Comparison of ENCODE assay signal across 8 cellular contexts in genomic region chr15:75203017-75203907, GRCh38. TPM values are rescaled to one million over a fixed set of nuclear protein-coding genes. Genes with fewer than 3 reads are reported as not detected.
DNase-seq lines count a peak whose midpoint lies in the region; ATAC-seq and TF ChIP-seq lines count a peak whose summit lies in the region.

No MANE protein-coding gene starts in this region.

- H3K4me3 ChIP-seq in coronary artery: peak overlapping the region; percentile 82

- peak overlapping the region; percentile 85 to 92 (median 88) for H3K4me3 Mint-ChIP-seq in naive B cell

- no peaks in the 10 kb centered on the region for H3K36me3 Mint-ChIP-seq in naive B cell

- peak overlapping the region; percentile 87 to 97 (median 96) for H3K27ac Mint-ChIP-seq in naive B cell

- TF ChIP-seq CTCF in C4-2B (conservative IDR thresholded peaks at IDR 0.05) (no peak), coronary artery (IDR thresholded peaks at IDR 0.05) (no peak)

- peaks cover 10 to 26% (median 21%) of the 10 kb centered on the region in 3 donors for H3K27me3 Mint-ChIP-seq in naive B cell

- H3K9me3 Mint-ChIP-seq in naive B cell: peaks cover 0 to 1% (median 0%) of the 10 kb centered on the region in 7 donors

- H3K27ac ChIP-seq in C4-2B (peak overlapping the region; percentile 98), coronary artery (peak overlapping the region; percentile 94 to 100)

- DNase-seq in NAMALWA (ENCODE audit: low spot score) (peak; percentile 39), coronary artery (ENCODE audit: low spot score) (no peak), naive B cell (no peak), superior temporal gyrus (ENCODE audit: extremely low spot score) (no peak), UCSD-AML1 (lab: John Stamatoyannopoulos, UW; ENCODE audit: unreplicated experiment) (no peak)

- H3K4me1 Mint-ChIP-seq in naive B cell: peaks cover 17 to 44% (median 32%) of the 10 kb centered on the region in 3 donors

- ATAC-seq in naive B cell (ENCODE audit: low read depth in 2 of 2) (no peak), GM18867 (IDR thresholded peaks at IDR 0.05; ENCODE audit: unreplicated experiment) (no peak), HG02852 (IDR thresholded peaks at IDR 0.05; ENCODE audit: unreplicated experiment) (no peak)

RNA-seq across cellular contexts. Expression of gene C15orf39, which starts 1.6 kb away (rescaled TPM):
- polyA plus RNA-seq in naive B cell (ENCODE audit: low read depth in 6 of 6): 1 to 10 TPM in 4 of 6 donors, under 1 TPM in 2; 0.40 to 3.6 (median 1.4) TPM

RNA-seq across cellular contexts. Expression of gene GOLGA6C, which starts 54.9 kb away (rescaled TPM):
- polyA plus RNA-seq in naive B cell (ENCODE audit: low read depth in 6 of 6): under 1 TPM in 1 of 6 donors, not detected in 5; 0.16 TPM
